2 cellular contexts compared by ENCODE assay signal in the genomic region with DNA sequence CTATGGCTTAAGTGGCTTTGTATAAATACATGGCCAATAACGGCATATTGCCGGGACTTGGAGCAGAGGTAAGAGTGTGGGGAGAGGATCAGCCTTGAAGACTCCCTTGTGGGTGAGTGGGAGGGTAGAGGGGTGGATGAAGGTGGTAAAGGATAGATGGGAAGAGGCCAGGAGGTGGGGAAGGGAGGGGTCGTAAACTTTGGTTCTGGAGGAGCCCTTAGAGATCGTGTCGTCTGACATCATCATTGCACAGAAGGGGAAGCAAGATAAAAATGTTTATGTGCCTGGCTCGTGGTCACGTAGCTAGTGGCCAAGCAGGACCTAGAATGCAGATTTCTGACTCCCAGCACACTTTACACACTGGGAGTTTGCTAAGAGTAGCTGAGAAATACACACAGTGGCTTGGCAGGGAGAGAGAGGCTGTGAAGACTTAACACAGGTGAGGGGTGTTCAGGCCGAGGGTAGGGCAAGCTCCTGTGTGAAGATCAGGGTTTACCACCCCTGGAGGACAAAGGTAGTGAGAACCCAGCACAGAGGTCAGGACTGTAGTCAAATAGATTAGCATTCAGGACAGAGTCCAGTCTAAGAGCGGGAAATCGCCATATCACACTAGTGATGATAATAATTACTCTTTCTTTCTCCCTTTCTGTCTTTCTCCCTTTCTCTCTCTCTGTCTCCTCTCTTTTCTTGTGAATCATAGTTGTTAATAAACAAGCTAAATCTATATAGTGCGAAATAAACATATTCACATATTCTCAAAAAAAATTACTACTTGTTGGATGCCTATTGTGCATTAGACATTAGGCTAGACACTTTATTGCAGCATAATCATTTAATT.
TF ChIP-seq lines count a peak whose summit lies in the region.

No MANE protein-coding gene starts in this region.

TF ChIP-seq in IMR-90, 13 proteins besides CTCF, POLR2A, EP300 and RAD21:
- TF ChIP-seq NFE2L2 (IDR thresholded peaks at IDR 0.05; ENCODE audit: low read depth, low read length): no peak
- TF ChIP-seq MAFK (IDR thresholded peaks at IDR 0.05; ENCODE audit: low read depth, low read length): no peak
- TF ChIP-seq MAZ (IDR thresholded peaks at IDR 0.05; ENCODE audit: borderline replicate concordance, low read depth, low read length): no peak
- no peak for TF ChIP-seq RFX5 (IDR thresholded peaks at IDR 0.05; ENCODE audit: low read depth, low read length)
- no peak for TF ChIP-seq RCOR1 (IDR thresholded peaks at IDR 0.05; ENCODE audit: insufficient replicate concordance, low read length)

TF ChIP-seq in liver, 16 proteins besides CTCF, POLR2A, EP300 and RAD21:
- peak; percentile 24 for TF ChIP-seq FOXA2 (IDR thresholded peaks at IDR 0.05)
- peak; percentile 97 for TF ChIP-seq HNF4G (IDR thresholded peaks at IDR 0.05)
- TF ChIP-seq YY1 (IDR thresholded peaks at IDR 0.05): peak; percentile 75
- peak in 1 of 2 donors; percentile 37 for TF ChIP-seq JUND (IDR thresholded peaks at IDR 0.05)
- TF ChIP-seq MAX (IDR thresholded peaks at IDR 0.05): peak; percentile 47
- TF ChIP-seq NR2F2 (IDR thresholded peaks at IDR 0.05): peak; percentile 86
- peak; percentile 99 for TF ChIP-seq HNF4A (conservative IDR thresholded peaks at IDR 0.05)
- TF ChIP-seq TAF1 (conservative IDR thresholded peaks at IDR 0.05): no peak
- TF ChIP-seq REST (IDR thresholded peaks at IDR 0.05): no peak
- TF ChIP-seq FOXA1 (IDR thresholded peaks at IDR 0.05): no peak
- TF ChIP-seq RXRA (IDR thresholded peaks at IDR 0.05): peak; percentile 88 to 90
- TF ChIP-seq GABPA (IDR thresholded peaks at IDR 0.05 in 1 of 2, conservative IDR thresholded peaks at IDR 0.05 in 1 of 2): no peak
- TF ChIP-seq, protein P1, sequence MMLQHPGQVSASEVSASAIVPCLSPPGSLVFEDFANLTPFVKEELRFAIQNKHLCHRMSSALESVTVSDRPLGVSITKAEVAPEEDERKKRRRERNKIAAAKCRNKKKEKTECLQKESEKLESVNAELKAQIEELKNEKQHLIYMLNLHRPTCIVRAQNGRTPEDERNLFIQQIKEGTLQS (IDR thresholded peaks at IDR 0.05): no peak
- peak; percentile 47 for TF ChIP-seq ZBTB33 (IDR thresholded peaks at IDR 0.05)
- peak; percentile 60 for TF ChIP-seq SP1 (IDR thresholded peaks at IDR 0.05)
- no peak for TF ChIP-seq EGR1 (IDR thresholded peaks at IDR 0.05; ENCODE audit: low read depth in 2 of 2)
TF ChIP-seq in liver: peak in this region for 10.
